18 cellular contexts compared by ENCODE assay signal in genomic region chr4:74426101-74426500, GRCh38. TPM values are rescaled to one million over a fixed set of nuclear protein-coding genes. Genes with fewer than 3 reads are reported as not detected.
A peak's percentile ranks its signal among the peaks of the same experiment; 100 is the strongest.
DNase-seq lines count a peak whose midpoint lies in the region; ATAC-seq, FAIRE-seq and TF ChIP-seq lines count a peak whose summit lies in the region.
"Had no signal": no experiment of that assay in that cellular context is flagged by ENCODE, and none has a peak within 500 bp of the region (broad histone marks: within the 10 kb centered on the region; RNA-seq: fewer than 3 reads in every experiment).

No MANE protein-coding gene starts in this region.

- H3K9me3 ChIP-seq in A549, result no peaks in the 10 kb centered on the region
- H3K9me3 ChIP-seq: gastroesophageal sphincter, spleen had no signal

- H3K4me1 ChIP-seq in A549, result peaks cover 9% of the 10 kb centered on the region; the same call in 1 of the 3 replicates
- H3K4me1 ChIP-seq: gastroesophageal sphincter had no signal

- WGBS in A549 (ENCODE audit: missing lambda C conversion rate), result 59% methylated on average over 1 of the region's 1 CpG

- ATAC-seq in A549 (0 out of 6 replicates have a peak, but pooled peaks of 1 of the 2 experiments have one; percentile 24), HG02870 (IDR thresholded peaks at IDR 0.05; ENCODE audit: unreplicated experiment) (no peak)
- ATAC-seq: activated T-cell treated with anti-CD3 and anti-CD28 coated beads, Interleukin-2, amount 50 U/mL, for 4 hours; gastroesophageal sphincter; T-helper 17 cell had no signal

- H3K27ac ChIP-seq in A549, result no peak overlapping the region
- H3K27ac ChIP-seq: gastroesophageal sphincter, RWPE1, spleen had no signal

- FAIRE-seq in A549 (lab: Jason Lieb, UNC), result peak; percentile 32
- FAIRE-seq: D721Med had no signal

- DNase-seq in A549 (ENCODE audit: low read depth in 1 of 2, low spot score in 1 of 2), result no peak
- peak; percentile 24 for DNase-seq in GM04504 (ENCODE audit: low read depth)
- peak; percentile 81 for DNase-seq in amniotic epithelial cell (ENCODE audit: low read depth)
- peak; percentile 79 for DNase-seq in fibroblast of villous mesenchyme (ENCODE audit: low read depth)
- DNase-seq in ecto neural progenitor cell (ENCODE audit: low spot score), result no peak
- no peak for DNase-seq in superior temporal gyrus (ENCODE audit: extremely low spot score)
- DNase-seq in NCI-H345 treated with DMSO at 0.1 percent for 48 hours (lab: John Stamatoyannopoulos, UW; ENCODE audit: unreplicated experiment), result no peak
- DNase-seq: activated T-cell treated with anti-CD3 and anti-CD28 coated beads, Interleukin-2, amount 50 U/mL, for 4 hours; AML-193; aorta; NCI-H2107; occipital lobe; spleen; T-helper 17 cell had no signal

- no peak for TF ChIP-seq CTCF in A549 (IDR thresholded peaks at IDR 0.05)
- no peak for TF ChIP-seq CTCF in fibroblast of villous mesenchyme (IDR thresholded peaks at IDR 0.05; ENCODE audit: insufficient read depth, low read depth, low read length)

- TF ChIP-seq POLR2A in A549 (IDR thresholded peaks at IDR 0.05; ENCODE audit: low read length), result no peak

- H3K4me3 ChIP-seq in A549 (no peak overlapping the region), fibroblast of villous mesenchyme (ENCODE audit: low read depth, low read length) (no peak overlapping the region)
- H3K4me3 ChIP-seq: gastroesophageal sphincter, spleen had no signal

- TF ChIP-seq EP300 in A549 (IDR thresholded peaks at IDR 0.05), result no peak

- no peak for TF ChIP-seq RAD21 in A549 (conservative IDR thresholded peaks at IDR 0.05 in 1 of 2, IDR thresholded peaks at IDR 0.05 in 1 of 2)

- CTCF ChIA-PET in A549 (lab: Yijun Ruan, JAX), result interaction anchor here (1.2 to 1.3 kb wide), 2 partner anchors 9 to 18 kb away, joined by 3 to 4 read pairs; partner anchors contain the start of gene AREG

- POLR2A ChIA-PET in A549 (lab: Yijun Ruan, JAX), result no interaction called here

- no peak overlapping the region for H3K4me2 ChIP-seq in A549

TF ChIP-seq in A549, 52 proteins besides CTCF, POLR2A, EP300 and RAD21:
- TF ChIP-seq PBX3 (IDR thresholded peaks at IDR 0.05) (no peak), TP53 (CRISPR knock-in tag; IDR thresholded peaks at IDR 0.05) (no peak), GATA3 (IDR thresholded peaks at IDR 0.05; ENCODE audit: borderline replicate concordance) (no peak), POLR2AphosphoS2 (conservative IDR thresholded peaks at IDR 0.05; ENCODE audit: low read length) (no peak), USF2 (IDR thresholded peaks at IDR 0.05) (no peak), RCOR1 (IDR thresholded peaks at IDR 0.05; ENCODE audit: low read depth, low read length) (no peak), HEYL (CRISPR knock-in tag; IDR thresholded peaks at IDR 0.05) (no peak), E2F6 (IDR thresholded peaks at IDR 0.05; ENCODE audit: borderline replicate concordance, low read depth) (no peak), JUNB (IDR thresholded peaks at IDR 0.05) (no peak)

RNA-seq across cellular contexts. Expression of gene AREG, which starts 18.8 kb away (rescaled TPM):
- polyA plus RNA-seq in A549 (2011; rRNA removed), result 109 and 187 TPM in 2 replicates
- polyA plus RNA-seq in A549 (2012; cell fraction: cytosol; rRNA removed), result 82.4 and 87.0 TPM in 2 replicates
- 71.0 and 88.4 TPM in 2 replicates for polyA plus RNA-seq in A549 (2012; cell fraction: nucleus; rRNA removed)
- polyA plus RNA-seq in A549 (2017; fragmentation: RNase III; extraction: RNeasy Plus Mini Kit Qiagen cat#74134 plus additional on column Dnase treatment), result 46.3 to 58.9 TPM (median 52.2 TPM) in 3 replicates
- polyA minus RNA-seq in A549 (2011; rRNA and poly(A)+ RNA removed), result 24.0 and 37.3 TPM in 2 replicates
- total RNA-seq in fibroblast of villous mesenchyme, result under 0.01 TPM in 1 of 2 replicates, not detected in the other
- total RNA-seq: occipital lobe had no signal

Comparison
In these comparisons a context has a peak if more than half of its experiments do, and no peak if none do; other contexts are left out.
1. DNase-seq: peak in GM04504 (single experiment), amniotic epithelial cell (single experiment) and fibroblast of villous mesenchyme (single experiment); none in A549 (0 of 2), ecto neural progenitor cell (single experiment), superior temporal gyrus (single experiment) and NCI-H345 treated with DMSO at 0.1 percent for 48 hours (single experiment).